Comparison of ENCODE assay signal across 1 cellular context in genomic region chrX:64093761-64094160, GRCh38.
TF ChIP-seq lines count a peak whose summit lies in the region.

No MANE protein-coding gene starts in this region.

TF ChIP-seq in HCT116, 20 proteins besides CTCF, POLR2A, EP300 and RAD21 (continued from another document):
- TF ChIP-seq ZBTB33 (IDR thresholded peaks at IDR 0.05; ENCODE audit: extremely low read depth, insufficient replicate concordance, low read length): no peak
- no peak for TF ChIP-seq MAX (IDR thresholded peaks at IDR 0.05)
- no peak for TF ChIP-seq FOSL1 (IDR thresholded peaks at IDR 0.05; ENCODE audit: low read depth)
